ENCODE assay signal across 1 cellular context in the genomic region with DNA sequence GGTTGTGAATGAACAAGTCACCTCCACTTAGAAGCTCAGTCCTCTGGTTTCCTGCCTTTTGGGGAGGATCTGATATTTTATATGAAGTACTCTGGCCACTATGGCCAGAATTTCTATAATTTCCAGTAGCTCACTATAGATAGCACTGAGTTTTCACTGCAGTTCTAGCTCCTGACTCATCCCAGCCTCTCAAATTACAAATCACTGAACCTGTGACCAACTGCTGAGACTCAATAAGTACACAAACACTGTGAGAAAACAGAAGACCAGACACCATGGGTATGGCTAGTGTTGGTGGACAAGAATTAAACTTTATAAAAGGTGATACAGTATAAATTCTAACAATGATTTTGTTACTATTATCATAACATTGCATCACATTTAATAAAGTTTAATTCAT.
TF ChIP-seq lines count a peak whose summit lies in the region.

No MANE protein-coding gene starts in this region.

TF ChIP-seq in IMR-90, 13 proteins besides CTCF, POLR2A, EP300 and RAD21:
- peak; percentile 58; the same call in 1 of the 2 replicates for TF ChIP-seq FOS (IDR thresholded peaks at IDR 0.05; ENCODE audit: low read depth, low read length)
- TF ChIP-seq CEBPB (IDR thresholded peaks at IDR 0.05; ENCODE audit: low read depth, low read length), result 0 out of 2 replicates have a peak, but pooled peaks have one; percentile 8
- no peak for TF ChIP-seq MAZ (IDR thresholded peaks at IDR 0.05; ENCODE audit: borderline replicate concordance, low read depth, low read length)
